ENCODE assay signal across 8 cellular contexts in genomic region chr22:17627961-17628303, GRCh38. TPM values are rescaled to one million over a fixed set of nuclear protein-coding genes. Genes with fewer than 3 reads are reported as not detected.
DNase-seq lines count a peak whose midpoint lies in the region; ATAC-seq, FAIRE-seq and TF ChIP-seq lines count a peak whose summit lies in the region.

No MANE protein-coding gene starts in this region.

- in situ Hi-C loops in K562 (cut with MboI) = no loop called here

- peak overlapping the region; percentile 98 for H3K27ac Mint-ChIP-seq in activated naive CD4-positive, alpha-beta T cell treated with anti-CD3 and anti-CD28 coated beads, Interleukin-2, amount 50 U/mL, for 24 hours

- peak overlapping the region; percentile 99 for H3K4me3 Mint-ChIP-seq in activated naive CD4-positive, alpha-beta T cell treated with anti-CD3 and anti-CD28 coated beads, Interleukin-2, amount 50 U/mL, for 24 hours

- H3K36me3 Mint-ChIP-seq in activated naive CD4-positive, alpha-beta T cell treated with anti-CD3 and anti-CD28 coated beads, Interleukin-2, amount 50 U/mL, for 24 hours = no peaks in the 10 kb centered on the region

- TF ChIP-seq POLR2A in K562 (conservative IDR thresholded peaks at IDR 0.05) = no peak

- no peaks in the 10 kb centered on the region for H3K9me3 Mint-ChIP-seq in activated naive CD4-positive, alpha-beta T cell treated with anti-CD3 and anti-CD28 coated beads, Interleukin-2, amount 50 U/mL, for 24 hours

- H3K79me2 ChIP-seq in K562 (ENCODE audit: control insufficient read depth, insufficient read depth, low read length) = peaks cover 64% of the 10 kb centered on the region

- no peaks in the 10 kb centered on the region for H3K27me3 Mint-ChIP-seq in activated naive CD4-positive, alpha-beta T cell treated with anti-CD3 and anti-CD28 coated beads, Interleukin-2, amount 50 U/mL, for 24 hours

- CTCF ChIA-PET in K562 (lab: Yijun Ruan, JAX; ENCODE audit: low intra/inter-chr PET ratio) = no interaction called here

- H3K9ac ChIP-seq in K562 (ENCODE audit: insufficient read depth in 1 of 2, low read depth in 2 of 2, low read length in 2 of 2) = peak overlapping the region; percentile 95 to 99

- POLR2A ChIA-PET in K562 (lab: Yijun Ruan, JAX) = no interaction called here

- H3K27ac ChIP-seq in K562 (ENCODE audit: extremely low read depth, low read depth, low read length) (peak overlapping the region; percentile 87), lower lobe of right lung (peak overlapping the region; percentile 95), upper lobe of right lung (peak overlapping the region; percentile 96)

- peaks cover 32% of the 10 kb centered on the region for H3K4me1 Mint-ChIP-seq in activated naive CD4-positive, alpha-beta T cell treated with anti-CD3 and anti-CD28 coated beads, Interleukin-2, amount 50 U/mL, for 24 hours

- H3K4me3 ChIP-seq in K562 (peak overlapping the region; percentile 80), lower lobe of right lung (peak overlapping the region; percentile 97), upper lobe of right lung (peak overlapping the region; percentile 100)

- H4K20me1 ChIP-seq in K562 (replicated peaks; ENCODE audit: control insufficient read depth, insufficient read depth, low read length) = no peaks in the 10 kb centered on the region

- TF ChIP-seq CTCF in K562 (IDR thresholded peaks at IDR 0.05 in 2 of 3, conservative IDR thresholded peaks at IDR 0.05 in 1 of 3; ENCODE audit: insufficient read depth in 2 of 3, low read depth in 1 of 3, low read length in 3 of 3) = no peak
- TF ChIP-seq CTCF in lower lobe of right lung (IDR thresholded peaks at IDR 0.05) = no peak
- no peak for TF ChIP-seq CTCF in upper lobe of right lung (IDR thresholded peaks at IDR 0.05)

- peaks cover 17 to 19% of the 10 kb centered on the region in 2 experiments for H3K4me1 ChIP-seq in K562 (replicated peaks in 1 of 2; ENCODE audit: control insufficient read depth in 2 of 2, insufficient read depth in 2 of 2, low read length in 2 of 2)
- peaks cover 33% of the 10 kb centered on the region for H3K4me1 ChIP-seq in lower lobe of right lung
- H3K4me1 ChIP-seq in upper lobe of right lung = peaks cover 19% of the 10 kb centered on the region

- H3K9me1 ChIP-seq in K562 (ENCODE audit: control insufficient read depth, insufficient read depth, low read length) = no peaks in the 10 kb centered on the region

- H3K36me3 ChIP-seq in K562 (ENCODE audit: control insufficient read depth, insufficient read depth, low read length) (peaks cover 33% of the 10 kb centered on the region), lower lobe of right lung (peaks cover 17% of the 10 kb centered on the region), upper lobe of right lung (peaks cover 10% of the 10 kb centered on the region)

- ATAC-seq in K562 (no peak), lower lobe of right lung (no peak), upper lobe of right lung (no peak), HG03159 (IDR thresholded peaks at IDR 0.05; ENCODE audit: unreplicated experiment) (no peak)

- FAIRE-seq in K562 (lab: Jason Lieb, UNC) = no peak

- intact Hi-C loops in K562 (cut with micrococcal nuclease) (no loop called here), lower lobe of right lung (cut with DNase I) (no loop called here), upper lobe of right lung (cut with DNase I) (no loop called here)

- no peak for TF ChIP-seq EP300 in K562 (IDR thresholded peaks at IDR 0.05; ENCODE audit: low read length)

- 3% methylated on average over 19 of the region's 20 CpGs for WGBS in K562 (ENCODE audit: insufficient coverage, low coverage, missing lambda C conversion rate)

- H3K9me3 ChIP-seq in K562 (replicated peaks; ENCODE audit: control insufficient read depth, insufficient read depth, low read depth, low read length) (no peaks in the 10 kb centered on the region), lower lobe of right lung (no peaks in the 10 kb centered on the region), upper lobe of right lung (no peaks in the 10 kb centered on the region)

- peak overlapping the region; percentile 97 for H3K4me2 ChIP-seq in K562 (ENCODE audit: insufficient read depth, low read length)

- no peak for DNase-seq in activated naive CD4-positive, alpha-beta T cell (lab: John Stamatoyannopoulos, UW)
- DNase-seq in K562 (ENCODE audit: extremely low read depth in 1 of 4, low spot score in 3 of 4) (no peak), lower lobe of right lung (peak; percentile 48), upper lobe of right lung (no peak), NCI-H1105 treated with DMSO at 0.1 percent for 48 hours (lab: John Stamatoyannopoulos, UW) (no peak), HuH-7 (ENCODE audit: low spot score) (no peak)

- H3K27me3 ChIP-seq in K562 (ENCODE audit: control insufficient read depth in 2 of 2, insufficient read depth in 2 of 2, low read length in 2 of 2) = no peaks in the 10 kb centered on the region
- H3K27me3 ChIP-seq in lower lobe of right lung (ENCODE audit: low read depth) = no peaks in the 10 kb centered on the region
- no peaks in the 10 kb centered on the region for H3K27me3 ChIP-seq in upper lobe of right lung

- no peak overlapping the region for H2AFZ ChIP-seq in K562 (ENCODE audit: low read depth, low read length)

- no peak for TF ChIP-seq RAD21 in K562 (CRISPR knock-in tag; conservative IDR thresholded peaks at IDR 0.05 in 1 of 2, IDR thresholded peaks at IDR 0.05 in 1 of 2)

- BruUV-seq in K562 (replicated peaks; lab: Mats Ljungman, UMichigan) = no TSS peak

TF ChIP-seq in K562, 482 proteins besides CTCF, POLR2A, EP300 and RAD21 (continues in another document):
- TF ChIP-seq TEAD1 (CRISPR knock-in tag; IDR thresholded peaks at IDR 0.05) = 0 out of 4 replicates have a peak, but pooled peaks of 1 of the 2 experiments have one; percentile 65
- TF ChIP-seq HNRNPLL (IDR thresholded peaks at IDR 0.05; ENCODE audit: low read depth, low read length, poor library complexity, severe bottlenecking) = no peak
- TF ChIP-seq FOXA3 (CRISPR knock-in tag; conservative IDR thresholded peaks at IDR 0.05 in 1 of 2, IDR thresholded peaks at IDR 0.05 in 1 of 2) = peak in 1 of 2 experiments; percentile 59; a peak in 1 of 4 replicates
- TF ChIP-seq, protein P1, sequence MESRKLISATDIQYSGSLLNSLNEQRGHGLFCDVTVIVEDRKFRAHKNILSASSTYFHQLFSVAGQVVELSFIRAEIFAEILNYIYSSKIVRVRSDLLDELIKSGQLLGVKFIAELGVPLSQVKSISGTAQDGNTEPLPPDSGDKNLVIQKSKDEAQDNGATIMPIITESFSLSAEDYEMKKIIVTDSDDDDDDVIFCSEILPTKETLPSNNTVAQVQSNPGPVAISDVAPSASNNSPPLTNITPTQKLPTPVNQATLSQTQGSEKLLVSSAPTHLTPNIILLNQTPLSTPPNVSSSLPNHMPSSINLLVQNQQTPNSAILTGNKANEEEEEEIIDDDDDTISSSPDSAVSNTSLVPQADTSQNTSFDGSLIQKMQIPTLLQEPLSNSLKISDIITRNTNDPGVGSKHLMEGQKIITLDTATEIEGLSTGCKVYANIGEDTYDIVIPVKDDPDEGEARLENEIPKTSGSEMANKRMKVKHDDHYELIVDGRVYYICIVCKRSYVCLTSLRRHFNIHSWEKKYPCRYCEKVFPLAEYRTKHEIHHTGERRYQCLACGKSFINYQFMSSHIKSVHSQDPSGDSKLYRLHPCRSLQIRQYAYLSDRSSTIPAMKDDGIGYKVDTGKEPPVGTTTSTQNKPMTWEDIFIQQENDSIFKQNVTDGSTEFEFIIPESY (CRISPR knock-in tag; IDR thresholded peaks at IDR 0.05) = peak; percentile 45; the same call in 1 of the 2 replicates
- 0 out of 2 replicates have a peak, but pooled peaks have one; percentile 21 for TF ChIP-seq ZNF121 (CRISPR knock-in tag; conservative IDR thresholded peaks at IDR 0.05)

RNA-seq across cellular contexts. Expression of gene ATP6V1E1, which starts 0.6 kb away (rescaled TPM):
- total RNA-seq in K562 (2011; cell fraction: chromatin; rRNA removed; ENCODE audit: low replicate concordance) = 63.6 and 104 TPM in 2 replicates
- 48.9 and 50.5 TPM in 2 replicates for total RNA-seq in K562 (2011; cell fraction: nucleolus; rRNA removed)
- total RNA-seq in K562 (2011; cell fraction: nucleoplasm; rRNA removed) = 69.7 and 91.1 TPM in 2 replicates
- total RNA-seq in K562 (2014; rRNA removed) = 127 and 151 TPM in 2 replicates
- total RNA-seq in K562 (2014; rRNA removed; fragmentation: Illumina TruSeq; extraction: Trizol) = 157 and 175 TPM in 2 replicates
- 175 and 184 TPM in 2 replicates for total RNA-seq in K562 (2015; rRNA removed; fragmentation: Illumina TruSeq; extraction: Trizol)
- 122 and 129 TPM in 2 replicates for total RNA-seq in K562 (2021)
- polyA plus RNA-seq in K562 (2011; rRNA removed) = 187 and 192 TPM in 2 replicates
- polyA plus RNA-seq in K562 (2011; cell fraction: cytosol; rRNA removed) = 87.5 and 145 TPM in 2 replicates
- 40.7 and 68.0 TPM in 2 replicates for polyA plus RNA-seq in K562 (2011; cell fraction: nucleus; rRNA removed)
- 166 and 250 TPM in 2 replicates for polyA plus RNA-seq in K562 (2012)
- 197 and 230 TPM in 2 replicates for polyA plus RNA-seq in K562 (2014; fragmentation: Illumina TruSeq; extraction: Trizol)
- polyA plus RNA-seq in K562 (2014; fragmentation: Nextera tagmentation; extraction: Ambion mirVana) = 100 to 1,000 TPM; 179 to 249 TPM
- 173 and 185 TPM in 2 replicates for polyA plus RNA-seq in K562 (2014; rRNA removed)
- 147 and 159 TPM in 2 replicates for polyA minus RNA-seq in K562 (2011; rRNA and poly(A)+ RNA removed)
- polyA minus RNA-seq in K562 (2011; cell fraction: cytosol; rRNA and poly(A)+ RNA removed) = 37.2 and 57.5 TPM in 2 replicates
- 17.5 and 40.5 TPM in 2 replicates for polyA minus RNA-seq in K562 (2011; cell fraction: nucleus; rRNA and poly(A)+ RNA removed)
- total RNA-seq in lower lobe of right lung = 133 TPM
- total RNA-seq in upper lobe of right lung = 133 TPM

RNA-seq across cellular contexts. Expression of gene BCL2L13, which starts 10.6 kb away (rescaled TPM):
- 41.1 and 59.5 TPM in 2 replicates for total RNA-seq in K562 (2011; cell fraction: chromatin; rRNA removed; ENCODE audit: low replicate concordance)
- total RNA-seq in K562 (2011; cell fraction: nucleolus; rRNA removed) = 31.4 and 35.0 TPM in 2 replicates
- 49.1 and 68.7 TPM in 2 replicates for total RNA-seq in K562 (2011; cell fraction: nucleoplasm; rRNA removed)
- total RNA-seq in K562 (2014; rRNA removed) (42.8 and 53.2 TPM in 2 replicates), K562 (2014; rRNA removed; fragmentation: Illumina TruSeq; extraction: Trizol) (56.5 and 61.9 TPM in 2 replicates), K562 (2015; rRNA removed; fragmentation: Illumina TruSeq; extraction: Trizol) (41.9 and 46.0 TPM in 2 replicates), K562 (2021) (56.8 and 58.4 TPM in 2 replicates), lower lobe of right lung (41.2 TPM), upper lobe of right lung (40.8 TPM)
- polyA plus RNA-seq in K562 (2011; rRNA removed) (61.3 and 63.4 TPM in 2 replicates), K562 (2014; fragmentation: Illumina TruSeq; extraction: Trizol) (57.3 and 59.6 TPM in 2 replicates), K562 (2014; fragmentation: Nextera tagmentation; extraction: Ambion mirVana) (10 to 100 TPM; 43.6 to 60.8 TPM), K562 (2014; rRNA removed) (41.5 and 42.4 TPM in 2 replicates)
- polyA plus RNA-seq in K562 (2011; cell fraction: cytosol; rRNA removed) = 40.5 and 52.1 TPM in 2 replicates
- 26.2 and 29.4 TPM in 2 replicates for polyA plus RNA-seq in K562 (2011; cell fraction: nucleus; rRNA removed)
- polyA plus RNA-seq in K562 (2012) = 38.9 and 63.2 TPM in 2 replicates
- polyA minus RNA-seq in K562 (2011; rRNA and poly(A)+ RNA removed) = 75.9 and 78.7 TPM in 2 replicates
- polyA minus RNA-seq in K562 (2011; cell fraction: cytosol; rRNA and poly(A)+ RNA removed) = 35.5 and 39.9 TPM in 2 replicates
- polyA minus RNA-seq in K562 (2011; cell fraction: nucleus; rRNA and poly(A)+ RNA removed) = 14.1 and 22.7 TPM in 2 replicates
